In genomic region chr4:142095886-142096605, GRCh38 we compare ENCODE assay signal across 11 cellular contexts.
DNase-seq lines count a peak whose midpoint lies in the region; ATAC-seq, FAIRE-seq and TF ChIP-seq lines count a peak whose summit lies in the region.
"Had no signal": no experiment of that assay in that cellular context is flagged by ENCODE, and none has a peak within 500 bp of the region (broad histone marks: within the 10 kb centered on the region; RNA-seq: fewer than 3 reads in every experiment).

No MANE protein-coding gene starts in this region.

- H4K20me1 ChIP-seq in endothelial cell of umbilical vein (replicated peaks; ENCODE audit: control insufficient read depth, extremely low read depth, insufficient read depth, low read length), result no peaks in the 10 kb centered on the region

- H3K4me1 ChIP-seq in endothelial cell of umbilical vein (ENCODE audit: control insufficient read depth, extremely low read depth, insufficient read depth, low read length), result peaks cover 28% of the 10 kb centered on the region
- H3K4me1 ChIP-seq in effector memory CD4-positive, alpha-beta T cell (ENCODE audit: control insufficient read depth, insufficient read depth, low read length, poor library complexity, severe bottlenecking), result no peaks in the 10 kb centered on the region

- in situ Hi-C loops in G401 (cut with HindIII; ENCODE audit: low sequenced_read_pairs), result no loop called here

- CTCF ChIA-PET in endothelial cell of umbilical vein (lab: Charles Lee) (interaction anchor here (0.7 to 1.6 kb wide), 4 partner anchors 17 to 750 kb away, joined by 3 to 5 read pairs (median 4); no protein-coding TSS in a partner anchor), GM10248 (lab: Yijun Ruan, JAX) (interaction anchor here (1.0 to 1.9 kb wide), 2 partner anchors 11 to 16 kb away, joined by 3 to 5 read pairs; no protein-coding TSS in a partner anchor)

- peaks cover 5% of the 10 kb centered on the region for H3K36me3 Mint-ChIP-seq in nephron progenitor cell (ENCODE audit: low read depth)

- FAIRE-seq in endothelial cell of umbilical vein (lab: Jason Lieb, UNC), result peak; percentile 95

- TF ChIP-seq POLR2A in endothelial cell of umbilical vein (IDR thresholded peaks at IDR 0.05; ENCODE audit: low read depth, low read length), result no peak

- no peak for TF ChIP-seq CTCF in endothelial cell of umbilical vein (IDR thresholded peaks at IDR 0.05; ENCODE audit: extremely low read depth in 1 of 2, insufficient read depth in 1 of 2, low read depth in 1 of 2, low read length in 2 of 2)
- TF ChIP-seq CTCF in GM10248 (IDR thresholded peaks at IDR 0.05; ENCODE audit: control extremely low read depth, extremely low read depth, low read depth, missing control alignments), result no peak
- TF ChIP-seq CTCF in nephron progenitor cell (IDR thresholded peaks at IDR 0.05), result no peak

- H3K4me3 Mint-ChIP-seq in nephron progenitor cell, result no peak overlapping the region
- H3K4me3 Mint-ChIP-seq: GM23338 had no signal

- intact Hi-C loops in endothelial cell of umbilical vein (cut with micrococcal nuclease), result loop anchor here (1.0 to 10.0 kb wide), 3 partner anchors 26 to 749 kb away; partner anchors contain the start of gene IL15

- H3K27ac ChIP-seq in endothelial cell of umbilical vein (ENCODE audit: insufficient read depth, low read depth, low read length), result peak overlapping the region; percentile 68
- no peak overlapping the region for H3K27ac ChIP-seq in effector memory CD4-positive, alpha-beta T cell (ENCODE audit: insufficient read depth, low read length, poor library complexity, severe bottlenecking)

- peak overlapping the region; percentile 39 for H3K4me2 ChIP-seq in endothelial cell of umbilical vein (ENCODE audit: insufficient read depth, low read length)
- H3K4me2 ChIP-seq: GM23338 had no signal

- no peak overlapping the region for H3K27ac Mint-ChIP-seq in nephron progenitor cell
- H3K27ac Mint-ChIP-seq: GM23338 had no signal

- dilution Hi-C loops in endothelial cell of umbilical vein (cut with MboI; ENCODE audit: extremely low pct_ligation_motif_present, low sequenced_read_pairs), result no loop called here

- DNase-seq in G401 (ENCODE audit: low spot score), result peak; percentile 14
- peak; percentile 8 for DNase-seq in NCI-H460 (ENCODE audit: extremely low read depth, low read depth)
- peak; percentile 94 for DNase-seq in endothelial cell of umbilical vein (ENCODE audit: low read depth, low spot score)
- peak; percentile 99 for DNase-seq in renal cortical epithelial cell (ENCODE audit: low read depth)
- DNase-seq in effector memory CD4-positive, alpha-beta T cell, result no peak
- DNase-seq in GM10248 (ENCODE audit: extremely low spot score), result no peak
- DNase-seq in nephron progenitor cell, result no peak
- DNase-seq: activated naive CD4-positive, alpha-beta T cell treated with anti-CD3 and anti-CD28 coated beads, Interleukin-2, amount 50 U/mL, for 16 hours; T-helper 9 cell had no signal

- no peaks in the 10 kb centered on the region for H3K79me2 ChIP-seq in endothelial cell of umbilical vein (ENCODE audit: control insufficient read depth, insufficient read depth, low read length)

- no peak overlapping the region for H3K4me3 ChIP-seq in endothelial cell of umbilical vein (replicated peaks in 1 of 3; ENCODE audit: insufficient read depth in 1 of 3, low read depth in 1 of 3, low read length in 3 of 3)
- H3K4me3 ChIP-seq in effector memory CD4-positive, alpha-beta T cell (ENCODE audit: insufficient read depth, low read depth, low read length, poor library complexity, severe bottlenecking), result no peak overlapping the region
- H3K4me3 ChIP-seq: GM23338 had no signal

- no peaks in the 10 kb centered on the region for H3K9me1 ChIP-seq in endothelial cell of umbilical vein (replicated peaks; ENCODE audit: control insufficient read depth, extremely low read depth, insufficient read depth, low read length)

- no peak overlapping the region for H2AFZ ChIP-seq in endothelial cell of umbilical vein (ENCODE audit: low read depth, low read length)
- H2AFZ ChIP-seq: GM23338 had no signal

- POLR2A ChIA-PET in endothelial cell of umbilical vein (lab: Charles Lee), result interaction anchor here (0.6 kb wide), 1 partner anchor 1294 kb away, joined by 3 read pairs; no protein-coding TSS in a partner anchor
- POLR2A ChIA-PET in GM10248 (lab: Yijun Ruan, JAX), result no interaction called here

- H3K9ac ChIP-seq in endothelial cell of umbilical vein (replicated peaks; ENCODE audit: extremely low read depth, insufficient read depth, low read length), result peak overlapping the region; percentile 42

- BruUV-seq in endothelial cell of umbilical vein (replicated peaks; lab: Mats Ljungman, UMichigan), result no TSS peak

- no peaks in the 10 kb centered on the region for H3K36me3 ChIP-seq in endothelial cell of umbilical vein (ENCODE audit: control insufficient read depth in 2 of 2, extremely low read depth in 1 of 2, insufficient read depth in 2 of 2, low read length in 2 of 2)
- peaks cover 45% of the 10 kb centered on the region for H3K36me3 ChIP-seq in effector memory CD4-positive, alpha-beta T cell (ENCODE audit: control insufficient read depth, insufficient read depth, low read length)

- H3K9me3 Mint-ChIP-seq in nephron progenitor cell, result no peaks in the 10 kb centered on the region
- H3K9me3 Mint-ChIP-seq: GM23338 had no signal

- H3K9me3 ChIP-seq in endothelial cell of umbilical vein (replicated peaks; ENCODE audit: control insufficient read depth, insufficient read depth, low read length), result no peaks in the 10 kb centered on the region
- H3K9me3 ChIP-seq in effector memory CD4-positive, alpha-beta T cell (ENCODE audit: control insufficient read depth, low read length), result no peaks in the 10 kb centered on the region

- H3K27me3 Mint-ChIP-seq in nephron progenitor cell (ENCODE audit: low read depth, poor library complexity), result no peaks in the 10 kb centered on the region

- H3K27me3 ChIP-seq in endothelial cell of umbilical vein (ENCODE audit: control insufficient read depth in 2 of 2, insufficient read depth in 2 of 2, low read length in 2 of 2), result no peaks in the 10 kb centered on the region
- H3K27me3 ChIP-seq in effector memory CD4-positive, alpha-beta T cell (replicated peaks; ENCODE audit: control insufficient read depth, insufficient read depth, low read length, poor library complexity, severe bottlenecking), result no peaks in the 10 kb centered on the region

- no peak for ATAC-seq in HG03025 (IDR thresholded peaks at IDR 0.05; ENCODE audit: low FRiP score, unreplicated experiment)
- ATAC-seq: GM23338 had no signal

- no peaks in the 10 kb centered on the region for H3K4me1 Mint-ChIP-seq in nephron progenitor cell
- H3K4me1 Mint-ChIP-seq: GM23338 had no signal

TF ChIP-seq in endothelial cell of umbilical vein, 7 proteins besides CTCF, POLR2A, EP300 and RAD21:
- TF ChIP-seq JUN (IDR thresholded peaks at IDR 0.05; ENCODE audit: borderline replicate concordance, insufficient read depth, insufficient read length, low read depth) (peak; percentile 93), POLR2AphosphoS5 (IDR thresholded peaks at IDR 0.05; ENCODE audit: insufficient read depth, low read depth, low read length) (peak; percentile 46), GATA2 (IDR thresholded peaks at IDR 0.05; ENCODE audit: insufficient read depth, insufficient read length, low read depth, low read length) (no peak), MYC (IDR thresholded peaks at IDR 0.05; ENCODE audit: low read depth, low read length) (no peak), FOS (IDR thresholded peaks at IDR 0.05; ENCODE audit: borderline replicate concordance, insufficient read depth, low read length) (peak; percentile 93), EZH2 (IDR thresholded peaks at IDR 0.05; ENCODE audit: borderline replicate concordance, low read depth, low read length, severe bottlenecking) (no peak), MAX (IDR thresholded peaks at IDR 0.05; ENCODE audit: insufficient read depth, insufficient read length) (no peak)

Comparison
In these comparisons a context has a peak if more than half of its experiments do, and no peak if none do; other contexts are left out.
1. DNase-seq: peak in G401 (single experiment), NCI-H460 (single experiment), endothelial cell of umbilical vein (single experiment) and renal cortical epithelial cell (single experiment); none in effector memory CD4-positive, alpha-beta T cell (0 of 3), GM10248 (single experiment) and nephron progenitor cell (single experiment).